In genomic region chr11:61369372-61370348, GRCh38 we compare ENCODE assay signal across 9 cellular contexts. TPM values are rescaled to one million over a fixed set of nuclear protein-coding genes. Genes with fewer than 3 reads are reported as not detected.
A peak's percentile ranks its signal among the peaks of the same experiment; 100 is the strongest.
DNase-seq lines count a peak whose midpoint lies in the region; ATAC-seq, FAIRE-seq and TF ChIP-seq lines count a peak whose summit lies in the region.
"Had no signal": no experiment of that assay in that cellular context is flagged by ENCODE, and none has a peak within 500 bp of the region (broad histone marks: within the 10 kb centered on the region; RNA-seq: fewer than 3 reads in every experiment).

No MANE protein-coding gene starts in this region.

- RAD21 ChIA-PET in GM12878 (lab: Charles Lee; ENCODE audit: unreplicated experiment): interaction anchor here (0.8 to 8.0 kb wide), 8 partner anchors 11 to 71 kb away, joined by 3 to 72 read pairs (median 6); partner anchors contain the start of genes CYB561A3, TMEM138 and TMEM216

- no peak for TF ChIP-seq RAD21 in GM12878 (IDR thresholded peaks at IDR 0.05; ENCODE audit: insufficient read depth, low read depth, low read length)

- CTCF ChIA-PET in GM12878 (lab: Yijun Ruan, JAX): interaction anchor here (1.1 to 23.9 kb wide), 12 partner anchors 9 to 269 kb away, joined by 3 to 387 read pairs (median 6); partner anchors contain the start of genes CYB561A3 and TMEM216

- H4K20me1 ChIP-seq in GM12878 (ENCODE audit: control insufficient read depth, insufficient read depth): no peaks in the 10 kb centered on the region

- H3K4me2 ChIP-seq in GM12878 (ENCODE audit: control insufficient read depth, insufficient read depth): 0 out of 2 replicates have a peak overlapping the region, but pooled peaks have one; percentile 11

- intact Hi-C loops in GM12878 (cut with micrococcal nuclease; ENCODE audit: unreplicated experiment) (no loop called here), left colon (cut with DNase I, micrococcal nuclease) (no loop called here), testis (cut with DNase I; ENCODE audit: low total_unique reads) (no loop called here), posterior cingulate gyrus (cut with DNase I) (no loop called here)

- 85% methylated on average over 9 of the region's 9 CpGs for WGBS in GM12878 (ENCODE audit: insufficient coverage, insufficient replicate concordance, low lambda C conversion rate, missing lambda C conversion rate)
- WGBS in testis, 2 donors: 47 to 58% methylated on average over 9 of the region's 9 CpGs

- H3K4me3 ChIP-seq in GM12878 (no peak overlapping the region), testis (no peak overlapping the region)

- POLR2A ChIA-PET in GM12878 (lab: Charles Lee): interaction anchor here (0.6 to 7.0 kb wide), 11 partner anchors 11 to 455 kb away, joined by 3 to 111 read pairs (median 4); partner anchors contain the start of genes CYB561A3, TMEM138 and TMEM216

- H3K27ac ChIP-seq in GM12878 (ENCODE audit: control insufficient read depth, insufficient read depth): peak overlapping the region; percentile 68
- H3K27ac ChIP-seq in testis: peak overlapping the region in 1 of 2 donors; percentile 22
- H3K27ac ChIP-seq: HL-60 had no signal

- DNase-seq in GM12878 (ENCODE audit: low read depth, low spot score) (peak; percentile 77), left colon (no peak), testis (peak; percentile 83), NCI-H1417 treated with DMSO at 0.1 percent for 48 hours (lab: John Stamatoyannopoulos, UW) (no peak), posterior cingulate gyrus (no peak)

- H3K36me3 ChIP-seq in GM12878 (ENCODE audit: control insufficient read depth in 2 of 2, insufficient read depth in 2 of 2, low read length in 1 of 2) (peaks cover 17 to 23% of the 10 kb centered on the region in 2 experiments), testis (ENCODE audit: low read depth, missing control alignments) (no peaks in the 10 kb centered on the region)

- TF ChIP-seq POLR2A in GM12878 (IDR thresholded peaks at IDR 0.05; ENCODE audit: low read depth, low read length) (peak; percentile 43; the same call in 1 of the 2 replicates), testis (IDR thresholded peaks at IDR 0.05) (no peak)

- FAIRE-seq in GM12878 (lab: Jason Lieb, UNC): no peak

- in situ Hi-C loops in GM12878 (cut with MboI): no loop called here

- H3K9me3 ChIP-seq in GM12878 (replicated peaks; ENCODE audit: control insufficient read depth, insufficient read depth, low read length) (no peaks in the 10 kb centered on the region), testis (no peaks in the 10 kb centered on the region)

- no peak overlapping the region for H3K9ac ChIP-seq in GM12878 (ENCODE audit: control insufficient read depth, insufficient read depth, low read length)

- peak; percentile 55 for ATAC-seq in HG03045 (IDR thresholded peaks at IDR 0.05; ENCODE audit: unreplicated experiment)
- ATAC-seq in GM12878: peak; percentile 86
- peak; percentile 38 for ATAC-seq in left colon
- ATAC-seq in HG02759 (IDR thresholded peaks at IDR 0.05; ENCODE audit: unreplicated experiment): no peak
- ATAC-seq in HG03354 (IDR thresholded peaks at IDR 0.05; ENCODE audit: poor library complexity, severe bottlenecking, unreplicated experiment): no peak

- no TSS peak for BruUV-seq in GM12878 (replicated peaks; lab: Mats Ljungman, UMichigan)

- peaks cover 8% of the 10 kb centered on the region for H3K4me1 ChIP-seq in GM12878 (ENCODE audit: control insufficient read depth, insufficient read depth, low read length)
- H3K4me1 ChIP-seq in testis: peaks cover 34% of the 10 kb centered on the region

- H3K27me3 ChIP-seq in GM12878 (replicated peaks in 1 of 2; ENCODE audit: control insufficient read depth in 2 of 2, insufficient read depth in 2 of 2, low read length in 1 of 2) (no peaks in the 10 kb centered on the region), testis (no peaks in the 10 kb centered on the region)

- no peak overlapping the region for H2AFZ ChIP-seq in GM12878 (ENCODE audit: control insufficient read depth, low read depth, low read length)

- SMC1A ChIA-PET in GM12878 (lab: Charles Lee; ENCODE audit: uncharacterized antibody, unreplicated experiment): interaction anchor here (1.0 to 4.2 kb wide), 13 partner anchors 11 to 42 kb away, joined by 3 to 84 read pairs (median 5); partner anchors contain the start of genes CYB561A3, DDB1, TKFC and TMEM138

- H3K79me2 ChIP-seq in GM12878 (ENCODE audit: control insufficient read depth, insufficient read depth, low read length): no peaks in the 10 kb centered on the region; the same call in 1 of the 2 replicates

- TF ChIP-seq CTCF in GM12878 (IDR thresholded peaks at IDR 0.05 in 2 of 3, conservative IDR thresholded peaks at IDR 0.05 in 1 of 3; ENCODE audit: control insufficient read depth in 2 of 3, extremely low read depth in 1 of 3, insufficient read depth in 1 of 3, low read depth in 3 of 3, low read length in 3 of 3) (no peak), testis (IDR thresholded peaks at IDR 0.05) (no peak)

- peak; percentile 92 to 93 for TF ChIP-seq EP300 in GM12878 (IDR thresholded peaks at IDR 0.05; ENCODE audit: borderline replicate concordance in 1 of 2, control insufficient read depth in 1 of 2, low read depth in 2 of 2, low read length in 2 of 2)

RNA-seq across cellular contexts. Expression of gene TMEM138, which starts 7.5 kb away (rescaled TPM):
- total RNA-seq in GM12878 (2013; cell fraction: nucleolus; rRNA removed): 115 and 125 TPM in 2 replicates
- 28.5 and 30.1 TPM in 2 replicates for total RNA-seq in GM12878 (2014; rRNA removed)
- total RNA-seq in GM12878 (2014; rRNA removed; fragmentation: Illumina TruSeq; extraction: Trizol): 37.4 and 43.0 TPM in 2 replicates
- total RNA-seq in GM12878 (2021): 44.5 and 47.6 TPM in 2 replicates
- 21.0 TPM for polyA plus RNA-seq in GM12878 (2011; ENCODE audit: low read depth)
- polyA plus RNA-seq in GM12878 (2011; rRNA removed): 93.6 and 116 TPM in 2 replicates
- 80.1 and 99.6 TPM in 2 replicates for polyA plus RNA-seq in GM12878 (2011; cell fraction: cytosol; rRNA removed)
- polyA plus RNA-seq in GM12878 (2011; cell fraction: nucleus; rRNA removed): 139 and 147 TPM in 2 replicates
- polyA plus RNA-seq in GM12878 (2012): 27.0 and 33.6 TPM in 2 replicates
- polyA plus RNA-seq in GM12878 (2014; fragmentation: Illumina TruSeq; extraction: Trizol): 72.8 and 82.6 TPM in 2 replicates
- 10 to 100 TPM; 64.2 to 87.2 TPM for polyA plus RNA-seq in GM12878 (2014; fragmentation: Nextera tagmentation; extraction: Ambion mirVana)
- 46.4 and 48.2 TPM in 2 replicates for polyA plus RNA-seq in GM12878 (2014; rRNA removed)
- polyA plus RNA-seq in GM12878 (2016; fragmentation: Nextera tagmentation; extraction: Ambion mirVana): 10 to 100 TPM; 83.5 to 86.3 TPM
- polyA minus RNA-seq in GM12878 (2011; rRNA and poly(A)+ RNA removed): 88.5 and 94.5 TPM in 2 replicates
- polyA minus RNA-seq in GM12878 (2011; cell fraction: cytosol; rRNA and poly(A)+ RNA removed): 14.8 and 15.4 TPM in 2 replicates
- polyA minus RNA-seq in GM12878 (2011; cell fraction: nucleus; rRNA and poly(A)+ RNA removed): 45.6 and 97.5 TPM in 2 replicates
- 10 to 100 TPM; 33.9 to 40.5 TPM for total RNA-seq in left colon
- 10 to 100 TPM; 41.8 to 42.1 TPM for total RNA-seq in testis
- polyA plus RNA-seq in testis (ENCODE audit: insufficient read depth, low read depth, low replicate concordance): 61.8 TPM

RNA-seq across cellular contexts. Expression of gene CYB561A3, which starts 8.0 kb away (rescaled TPM):
- total RNA-seq in GM12878 (2013; cell fraction: nucleolus; rRNA removed): 48.1 and 52.7 TPM in 2 replicates
- 77.2 and 84.6 TPM in 2 replicates for total RNA-seq in GM12878 (2014; rRNA removed)
- total RNA-seq in GM12878 (2014; rRNA removed; fragmentation: Illumina TruSeq; extraction: Trizol): 46.7 and 48.2 TPM in 2 replicates
- 76.0 and 92.2 TPM in 2 replicates for total RNA-seq in GM12878 (2021)
- 49.0 TPM for polyA plus RNA-seq in GM12878 (2011; ENCODE audit: low read depth)
- 26.7 and 44.9 TPM in 2 replicates for polyA plus RNA-seq in GM12878 (2011; rRNA removed)
- polyA plus RNA-seq in GM12878 (2011; cell fraction: cytosol; rRNA removed): 126 and 132 TPM in 2 replicates
- 177 and 190 TPM in 2 replicates for polyA plus RNA-seq in GM12878 (2011; cell fraction: nucleus; rRNA removed)
- 55.0 and 57.5 TPM in 2 replicates for polyA plus RNA-seq in GM12878 (2012)
- polyA plus RNA-seq in GM12878 (2014; fragmentation: Illumina TruSeq; extraction: Trizol): 36.7 and 76.4 TPM in 2 replicates
- polyA plus RNA-seq in GM12878 (2014; fragmentation: Nextera tagmentation; extraction: Ambion mirVana): 10 to 100 TPM; 40.1 to 53.5 TPM
- polyA plus RNA-seq in GM12878 (2014; rRNA removed): 72.4 and 81.2 TPM in 2 replicates
- 100 to 1,000 TPM; 152 to 169 TPM for polyA plus RNA-seq in GM12878 (2016; fragmentation: Nextera tagmentation; extraction: Ambion mirVana)
- 77.8 and 92.3 TPM in 2 replicates for polyA minus RNA-seq in GM12878 (2011; rRNA and poly(A)+ RNA removed)
- polyA minus RNA-seq in GM12878 (2011; cell fraction: cytosol; rRNA and poly(A)+ RNA removed): 23.7 and 27.0 TPM in 2 replicates
- polyA minus RNA-seq in GM12878 (2011; cell fraction: nucleus; rRNA and poly(A)+ RNA removed): 22.0 and 42.0 TPM in 2 replicates
- total RNA-seq in left colon: 10 to 100 TPM; 80.6 to 80.8 TPM
- total RNA-seq in testis: 10 to 100 TPM; 41.7 to 55.8 TPM
- polyA plus RNA-seq in testis (ENCODE audit: insufficient read depth, low read depth, low replicate concordance): 39.8 TPM

RNA-seq across cellular contexts. Expression of gene TMEM216, which starts 22.7 kb away (rescaled TPM):
- 9.8 and 11.8 TPM in 2 replicates for total RNA-seq in GM12878 (2013; cell fraction: nucleolus; rRNA removed)
- total RNA-seq in GM12878 (2014; rRNA removed): 10.2 and 11.3 TPM in 2 replicates
- 9.3 and 10.2 TPM in 2 replicates for total RNA-seq in GM12878 (2014; rRNA removed; fragmentation: Illumina TruSeq; extraction: Trizol)
- 6.4 and 7.8 TPM in 2 replicates for total RNA-seq in GM12878 (2021)
- 15.9 TPM for polyA plus RNA-seq in GM12878 (2011; ENCODE audit: low read depth)
- polyA plus RNA-seq in GM12878 (2011; rRNA removed): 32.1 and 40.2 TPM in 2 replicates
- 39.1 and 47.3 TPM in 2 replicates for polyA plus RNA-seq in GM12878 (2011; cell fraction: cytosol; rRNA removed)
- 16.9 and 21.4 TPM in 2 replicates for polyA plus RNA-seq in GM12878 (2011; cell fraction: nucleus; rRNA removed)
- polyA plus RNA-seq in GM12878 (2012): 13.2 and 14.2 TPM in 2 replicates
- polyA plus RNA-seq in GM12878 (2014; fragmentation: Illumina TruSeq; extraction: Trizol): 17.3 and 20.4 TPM in 2 replicates
- polyA plus RNA-seq in GM12878 (2014; fragmentation: Nextera tagmentation; extraction: Ambion mirVana): 10 to 100 TPM; 25.6 to 40.7 TPM
- 16.0 and 19.1 TPM in 2 replicates for polyA plus RNA-seq in GM12878 (2014; rRNA removed)
- polyA plus RNA-seq in GM12878 (2016; fragmentation: Nextera tagmentation; extraction: Ambion mirVana): 10 to 100 TPM; 21.1 to 24.7 TPM
- 22.0 and 30.9 TPM in 2 replicates for polyA minus RNA-seq in GM12878 (2011; rRNA and poly(A)+ RNA removed)
- 2.4 and 2.8 TPM in 2 replicates for polyA minus RNA-seq in GM12878 (2011; cell fraction: cytosol; rRNA and poly(A)+ RNA removed)
- polyA minus RNA-seq in GM12878 (2011; cell fraction: nucleus; rRNA and poly(A)+ RNA removed): 5.8 and 6.6 TPM in 2 replicates
- 1 to 10 TPM; 7.9 to 8.5 TPM for total RNA-seq in left colon
- total RNA-seq in testis: 10 to 100 TPM; 19.4 to 25.6 TPM
- 29.5 TPM for polyA plus RNA-seq in testis (ENCODE audit: insufficient read depth, low read depth, low replicate concordance)

RNA-seq across cellular contexts. Expression of gene TKFC, which starts 36.6 kb away (rescaled TPM):
- total RNA-seq in GM12878 (2013; cell fraction: nucleolus; rRNA removed): 101 and 112 TPM in 2 replicates
- 58.2 and 69.7 TPM in 2 replicates for total RNA-seq in GM12878 (2014; rRNA removed)
- total RNA-seq in GM12878 (2014; rRNA removed; fragmentation: Illumina TruSeq; extraction: Trizol): 25.0 and 25.1 TPM in 2 replicates
- 92.5 and 97.8 TPM in 2 replicates for total RNA-seq in GM12878 (2021)
- 27.2 TPM for polyA plus RNA-seq in GM12878 (2011; ENCODE audit: low read depth)
- polyA plus RNA-seq in GM12878 (2011; rRNA removed): 22.4 and 48.3 TPM in 2 replicates
- 54.6 and 62.4 TPM in 2 replicates for polyA plus RNA-seq in GM12878 (2011; cell fraction: cytosol; rRNA removed)
- 281 and 291 TPM in 2 replicates for polyA plus RNA-seq in GM12878 (2011; cell fraction: nucleus; rRNA removed)
- polyA plus RNA-seq in GM12878 (2012): 57.6 and 69.4 TPM in 2 replicates
- polyA plus RNA-seq in GM12878 (2014; fragmentation: Illumina TruSeq; extraction: Trizol): 11.3 and 39.9 TPM in 2 replicates
- polyA plus RNA-seq in GM12878 (2014; fragmentation: Nextera tagmentation; extraction: Ambion mirVana): 1 to 10 TPM; 2.4 to 5.5 TPM
- polyA plus RNA-seq in GM12878 (2014; rRNA removed): 72.8 and 82.6 TPM in 2 replicates
- polyA plus RNA-seq in GM12878 (2016; fragmentation: Nextera tagmentation; extraction: Ambion mirVana): 100 to 1,000 TPM; 103 to 113 TPM
- polyA minus RNA-seq in GM12878 (2011; rRNA and poly(A)+ RNA removed): 42.3 and 56.3 TPM in 2 replicates
- polyA minus RNA-seq in GM12878 (2011; cell fraction: cytosol; rRNA and poly(A)+ RNA removed): 19.9 and 30.9 TPM in 2 replicates
- 50.2 and 67.3 TPM in 2 replicates for polyA minus RNA-seq in GM12878 (2011; cell fraction: nucleus; rRNA and poly(A)+ RNA removed)
- 10 to 100 TPM; 58.5 to 61.5 TPM for total RNA-seq in left colon
- 100 to 1,000 TPM in 1 of 2 donors, 10 to 100 TPM in 1; 90.1 to 121 TPM for total RNA-seq in testis
- 159 TPM for polyA plus RNA-seq in testis (ENCODE audit: insufficient read depth, low read depth, low replicate concordance)

RNA-seq across cellular contexts. Expression of gene DDB1, which starts 36.8 kb away (rescaled TPM):
- total RNA-seq in GM12878 (2013; cell fraction: nucleolus; rRNA removed): 131 and 138 TPM in 2 replicates
- total RNA-seq in GM12878 (2014; rRNA removed): 241 and 250 TPM in 2 replicates
- total RNA-seq in GM12878 (2014; rRNA removed; fragmentation: Illumina TruSeq; extraction: Trizol): 197 and 199 TPM in 2 replicates
- total RNA-seq in GM12878 (2021): 271 and 272 TPM in 2 replicates
- 71.1 TPM for polyA plus RNA-seq in GM12878 (2011; ENCODE audit: low read depth)
- polyA plus RNA-seq in GM12878 (2011; rRNA removed): 183 and 221 TPM in 2 replicates
- 231 and 256 TPM in 2 replicates for polyA plus RNA-seq in GM12878 (2011; cell fraction: cytosol; rRNA removed)
- polyA plus RNA-seq in GM12878 (2011; cell fraction: nucleus; rRNA removed): 156 and 213 TPM in 2 replicates
- 113 and 114 TPM in 2 replicates for polyA plus RNA-seq in GM12878 (2012)
- polyA plus RNA-seq in GM12878 (2014; fragmentation: Illumina TruSeq; extraction: Trizol): 160 and 203 TPM in 2 replicates
- 100 to 1,000 TPM; 136 to 211 TPM for polyA plus RNA-seq in GM12878 (2014; fragmentation: Nextera tagmentation; extraction: Ambion mirVana)
- 202 and 220 TPM in 2 replicates for polyA plus RNA-seq in GM12878 (2014; rRNA removed)
- polyA plus RNA-seq in GM12878 (2016; fragmentation: Nextera tagmentation; extraction: Ambion mirVana): 100 to 1,000 TPM; 236 to 262 TPM
- 351 and 399 TPM in 2 replicates for polyA minus RNA-seq in GM12878 (2011; rRNA and poly(A)+ RNA removed)
- 120 and 148 TPM in 2 replicates for polyA minus RNA-seq in GM12878 (2011; cell fraction: cytosol; rRNA and poly(A)+ RNA removed)
- 65.8 and 119 TPM in 2 replicates for polyA minus RNA-seq in GM12878 (2011; cell fraction: nucleus; rRNA and poly(A)+ RNA removed)
- total RNA-seq in left colon: 100 to 1,000 TPM; 138 to 149 TPM
- total RNA-seq in testis: 100 to 1,000 TPM; 266 to 333 TPM
- 257 TPM for polyA plus RNA-seq in testis (ENCODE audit: insufficient read depth, low read depth, low replicate concordance)

Comparison
In these comparisons a context has a peak if more than half of its experiments do, and no peak if none do; other contexts are left out.
1. ATAC-seq: peak in HG03045 (single experiment), GM12878 (single experiment) and left colon (single experiment); none in HG02759 (single experiment) and HG03354 (single experiment).
2. DNase-seq: peak in GM12878 (single experiment) and testis (single experiment); none in left colon (0 of 2), NCI-H1417 treated with DMSO at 0.1 percent for 48 hours (single experiment) and posterior cingulate gyrus (0 of 10).